3 cellular contexts compared by ENCODE assay signal in the genomic region with DNA sequence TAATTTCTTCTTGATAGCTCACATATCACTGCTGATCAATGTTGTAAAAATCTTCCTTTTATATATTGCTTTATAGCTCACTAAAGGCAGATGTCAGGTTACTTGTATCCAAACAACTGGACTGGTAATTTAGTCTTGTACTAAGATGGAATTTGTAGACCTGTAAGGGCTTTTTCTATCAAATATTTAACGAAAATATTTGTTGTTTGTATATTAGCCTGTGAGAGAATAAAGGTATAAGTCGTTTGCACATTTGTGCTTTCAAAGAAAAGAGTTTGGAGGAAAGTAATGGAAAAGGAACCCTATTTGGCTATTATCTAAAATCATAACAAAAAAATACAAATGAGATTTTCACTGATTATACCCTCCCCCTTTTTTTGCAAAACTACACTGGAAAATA.
A peak's percentile ranks its signal among the peaks of the same experiment; 100 is the strongest.
TF ChIP-seq lines count a peak whose summit lies in the region.

No MANE protein-coding gene starts in this region.

TF ChIP-seq in HepG2, 621 proteins besides CTCF, POLR2A, EP300 and RAD21:
- TF ChIP-seq CBX2 (IDR thresholded peaks at IDR 0.05; ENCODE audit: low read depth, low read length) (0 out of 2 replicates have a peak, but pooled peaks have one; percentile 35), CBX2 (CRISPR knock-in tag; IDR thresholded peaks at IDR 0.05; ENCODE audit: low read depth) (no peak), AGO2 (optimal IDR thresholded peaks at IDR 0.05; ENCODE audit: low read depth, low read length) (no peak)
- TF ChIP-seq, protein P1, sequence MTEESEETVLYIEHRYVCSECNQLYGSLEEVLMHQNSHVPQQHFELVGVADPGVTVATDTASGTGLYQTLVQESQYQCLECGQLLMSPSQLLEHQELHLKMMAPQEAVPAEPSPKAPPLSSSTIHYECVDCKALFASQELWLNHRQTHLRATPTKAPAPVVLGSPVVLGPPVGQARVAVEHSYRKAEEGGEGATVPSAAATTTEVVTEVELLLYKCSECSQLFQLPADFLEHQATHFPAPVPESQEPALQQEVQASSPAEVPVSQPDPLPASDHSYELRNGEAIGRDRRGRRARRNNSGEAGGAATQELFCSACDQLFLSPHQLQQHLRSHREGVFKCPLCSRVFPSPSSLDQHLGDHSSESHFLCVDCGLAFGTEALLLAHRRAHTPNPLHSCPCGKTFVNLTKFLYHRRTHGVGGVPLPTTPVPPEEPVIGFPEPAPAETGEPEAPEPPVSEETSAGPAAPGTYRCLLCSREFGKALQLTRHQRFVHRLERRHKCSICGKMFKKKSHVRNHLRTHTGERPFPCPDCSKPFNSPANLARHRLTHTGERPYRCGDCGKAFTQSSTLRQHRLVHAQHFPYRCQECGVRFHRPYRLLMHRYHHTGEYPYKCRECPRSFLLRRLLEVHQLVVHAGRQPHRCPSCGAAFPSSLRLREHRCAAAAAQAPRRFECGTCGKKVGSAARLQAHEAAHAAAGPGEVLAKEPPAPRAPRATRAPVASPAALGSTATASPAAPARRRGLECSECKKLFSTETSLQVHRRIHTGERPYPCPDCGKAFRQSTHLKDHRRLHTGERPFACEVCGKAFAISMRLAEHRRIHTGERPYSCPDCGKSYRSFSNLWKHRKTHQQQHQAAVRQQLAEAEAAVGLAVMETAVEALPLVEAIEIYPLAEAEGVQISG (CRISPR knock-in tag; IDR thresholded peaks at IDR 0.05), result no peak

TF ChIP-seq in neural cell, 6 proteins besides CTCF, POLR2A, EP300 and RAD21 (continued from another document):
- TF ChIP-seq EZH2 (IDR thresholded peaks at IDR 0.05; ENCODE audit: borderline replicate concordance, insufficient read depth, low read length, poor library complexity, severe bottlenecking) (no peak), MXI1 (conservative IDR thresholded peaks at IDR 0.05; ENCODE audit: poor library complexity, severe bottlenecking) (no peak), SMC3 (conservative IDR thresholded peaks at IDR 0.05; ENCODE audit: poor library complexity) (no peak)
- TF ChIP-seq, protein P2, sequence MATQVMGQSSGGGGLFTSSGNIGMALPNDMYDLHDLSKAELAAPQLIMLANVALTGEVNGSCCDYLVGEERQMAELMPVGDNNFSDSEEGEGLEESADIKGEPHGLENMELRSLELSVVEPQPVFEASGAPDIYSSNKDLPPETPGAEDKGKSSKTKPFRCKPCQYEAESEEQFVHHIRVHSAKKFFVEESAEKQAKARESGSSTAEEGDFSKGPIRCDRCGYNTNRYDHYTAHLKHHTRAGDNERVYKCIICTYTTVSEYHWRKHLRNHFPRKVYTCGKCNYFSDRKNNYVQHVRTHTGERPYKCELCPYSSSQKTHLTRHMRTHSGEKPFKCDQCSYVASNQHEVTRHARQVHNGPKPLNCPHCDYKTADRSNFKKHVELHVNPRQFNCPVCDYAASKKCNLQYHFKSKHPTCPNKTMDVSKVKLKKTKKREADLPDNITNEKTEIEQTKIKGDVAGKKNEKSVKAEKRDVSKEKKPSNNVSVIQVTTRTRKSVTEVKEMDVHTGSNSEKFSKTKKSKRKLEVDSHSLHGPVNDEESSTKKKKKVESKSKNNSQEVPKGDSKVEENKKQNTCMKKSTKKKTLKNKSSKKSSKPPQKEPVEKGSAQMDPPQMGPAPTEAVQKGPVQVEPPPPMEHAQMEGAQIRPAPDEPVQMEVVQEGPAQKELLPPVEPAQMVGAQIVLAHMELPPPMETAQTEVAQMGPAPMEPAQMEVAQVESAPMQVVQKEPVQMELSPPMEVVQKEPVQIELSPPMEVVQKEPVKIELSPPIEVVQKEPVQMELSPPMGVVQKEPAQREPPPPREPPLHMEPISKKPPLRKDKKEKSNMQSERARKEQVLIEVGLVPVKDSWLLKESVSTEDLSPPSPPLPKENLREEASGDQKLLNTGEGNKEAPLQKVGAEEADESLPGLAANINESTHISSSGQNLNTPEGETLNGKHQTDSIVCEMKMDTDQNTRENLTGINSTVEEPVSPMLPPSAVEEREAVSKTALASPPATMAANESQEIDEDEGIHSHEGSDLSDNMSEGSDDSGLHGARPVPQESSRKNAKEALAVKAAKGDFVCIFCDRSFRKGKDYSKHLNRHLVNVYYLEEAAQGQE (IDR thresholded peaks at IDR 0.05; ENCODE audit: borderline replicate concordance), result no peak

TF ChIP-seq in GM12891, 5 proteins besides CTCF, POLR2A, EP300 and RAD21 (continued from another document):
- TF ChIP-seq TAF1 (IDR thresholded peaks at IDR 0.05; ENCODE audit: low read depth, low read length), result no peak
- no peak for TF ChIP-seq POU2F2 (IDR thresholded peaks at IDR 0.05; ENCODE audit: low read depth, low read length)
- no peak for TF ChIP-seq PAX5 (IDR thresholded peaks at IDR 0.05; ENCODE audit: insufficient read depth, low read length, severe bottlenecking)
